In genomic region chr16:86998196-86999001, GRCh38 we compare ENCODE assay signal across 30 cellular contexts.
"Had no signal": no experiment of that assay in that cellular context is flagged by ENCODE, and none has a peak within 500 bp of the region (broad histone marks: within the 10 kb centered on the region; RNA-seq: fewer than 3 reads in every experiment).

No MANE protein-coding gene starts in this region.

- H3K36me3 ChIP-seq: SJSA1 had no signal

- H3K27me3 Mint-ChIP-seq: activated CD4-positive, alpha-beta T cell treated with anti-CD3 and anti-CD28 coated beads, Interleukin-2, amount 10 ng/mL, durations not matched to agents 24 days and 14 days had no signal

- H3K36me3 Mint-ChIP-seq: activated CD8-positive, alpha-beta memory T cell treated with anti-CD3 and anti-CD28 coated beads, Interleukin-2, amount 10 ng/mL, durations not matched to agents 7 days and 5 days; activated naive CD4-positive, alpha-beta T cell treated with anti-CD3 and anti-CD28 coated beads, Interleukin-2, amount 50 U/mL, for 24 hours; WTC11 had no signal

- H3K4me1 ChIP-seq: body of pancreas had no signal

- H3K27ac Mint-ChIP-seq: activated CD4-positive, alpha-beta T cell treated with anti-CD3 and anti-CD28 coated beads, Interleukin-2, amount 10 ng/mL, durations not matched to agents 24 days and 14 days; activated CD8-positive, alpha-beta memory T cell treated with anti-CD3 and anti-CD28 coated beads, Interleukin-2, amount 10 ng/mL, durations not matched to agents 7 days and 5 days; activated naive CD4-positive, alpha-beta T cell treated with anti-CD3 and anti-CD28 coated beads, Interleukin-2, amount 50 U/mL, for 24 hours; activated T-cell treated with anti-CD3 and anti-CD28 coated beads, Interleukin-2, amount 50 U/mL, for 24 hours; activated T-helper 1 cell treated with anti-CD3 and anti-CD28 coated beads, Interleukin-12 subunit alpha, Interleukin-12 subunit beta, Interleukin-2, Interleukin-4 antibody, amounts not matched to agents 30 ng/mL and 10 ng/mL and 1 ng/mL, durations not matched to agents 14 hours and 24 hours and 36 hours; T-helper 1 cell treated with Interleukin-12 subunit alpha and Interleukin-12 subunit beta and Interleukin-4 antibody, amounts not matched to agents 30 μg/mL and 1 μg/mL, for 36 hours; WTC11 had no signal

- DNase-seq: activated CD4-positive, alpha-beta T cell treated with anti-CD3 and anti-CD28 coated beads, Interleukin-2, amount 10 ng/mL, durations not matched to agents 24 days and 14 days; activated CD4-positive, alpha-beta T cell treated with anti-CD3 and anti-CD28 coated beads, Interleukin-2, amount 50 U/mL, for 48 hours; activated CD4-positive, CD25-positive, alpha-beta regulatory T cell treated with anti-CD3 and anti-CD28 coated beads, Interleukin-2, amount 50 U/mL, for 72 hours; activated CD8-positive, alpha-beta memory T cell treated with anti-CD3 and anti-CD28 coated beads, Interleukin-2, amount 10 ng/mL, durations not matched to agents 7 days and 5 days; activated effector memory CD4-positive, alpha-beta T cell treated with Interleukin-2 at 50 U/mL for 16 hours; activated naive CD4-positive, alpha-beta T cell; activated T-cell treated with anti-CD3 and anti-CD28 coated beads, Interleukin-2, amount 50 U/mL, for 24 hours; aorta; body of pancreas; Kasumi-1; KBM-7; NCI-H1105 treated with DMSO at 0.1 percent for 48 hours; NCI-H146; NCI-H187 treated with DMSO at 0.1 percent for 48 hours; NCI-H2107; NCI-H2171 treated with DMSO at 0.1 percent for 48 hours; NCI-H345; NCI-H510A; NCI-H526 treated with DMSO at 0.1 percent for 48 hours; NCI-H82; RPMI8226; SW 1271 had no signal

- H3K27me3 ChIP-seq: body of pancreas, SJSA1 had no signal

- H3K4me3 Mint-ChIP-seq: activated CD4-positive, alpha-beta T cell treated with anti-CD3 and anti-CD28 coated beads, Interleukin-2, amount 10 ng/mL, durations not matched to agents 24 days and 14 days; activated CD8-positive, alpha-beta memory T cell treated with anti-CD3 and anti-CD28 coated beads, Interleukin-2, amount 10 ng/mL, durations not matched to agents 7 days and 5 days; activated naive CD4-positive, alpha-beta T cell treated with anti-CD3 and anti-CD28 coated beads, Interleukin-2, amount 50 U/mL, for 24 hours; activated T-cell treated with anti-CD3 and anti-CD28 coated beads, Interleukin-2, amount 50 U/mL, for 24 hours; activated T-helper 1 cell treated with anti-CD3 and anti-CD28 coated beads, Interleukin-12 subunit alpha, Interleukin-12 subunit beta, Interleukin-2, Interleukin-4 antibody, amounts not matched to agents 30 ng/mL and 10 ng/mL and 1 ng/mL, durations not matched to agents 14 hours and 24 hours and 36 hours; central memory CD8-positive, alpha-beta T cell; T-helper 1 cell treated with Interleukin-12 subunit alpha and Interleukin-12 subunit beta and Interleukin-4 antibody, amounts not matched to agents 30 μg/mL and 1 μg/mL, for 36 hours; WTC11 had no signal

- H3K4me3 ChIP-seq: body of pancreas, SJSA1 had no signal

- ATAC-seq: activated CD8-positive, alpha-beta memory T cell treated with anti-CD3 and anti-CD28 coated beads, Interleukin-2, amount 10 ng/mL, durations not matched to agents 7 days and 5 days; body of pancreas; Right ventricle myocardium inferior; SK-N-SH treated with all-trans-retinoic acid at 6 μM for 48 hours; WTC11 had no signal

- H3K27ac ChIP-seq: body of pancreas, SJSA1 had no signal

- H3K9me3 Mint-ChIP-seq: activated naive CD4-positive, alpha-beta T cell treated with anti-CD3 and anti-CD28 coated beads, Interleukin-2, amount 50 U/mL, for 24 hours; activated T-cell treated with anti-CD3 and anti-CD28 coated beads, Interleukin-2, amount 50 U/mL, for 24 hours; central memory CD8-positive, alpha-beta T cell; T-helper 1 cell treated with Interleukin-12 subunit alpha and Interleukin-12 subunit beta and Interleukin-4 antibody, amounts not matched to agents 30 μg/mL and 1 μg/mL, for 36 hours; WTC11 had no signal

- H3K9me3 ChIP-seq: body of pancreas, SJSA1 had no signal

- H3K4me1 Mint-ChIP-seq: activated CD4-positive, alpha-beta T cell treated with anti-CD3 and anti-CD28 coated beads, Interleukin-2, amount 10 ng/mL, durations not matched to agents 24 days and 14 days; activated CD8-positive, alpha-beta memory T cell treated with anti-CD3 and anti-CD28 coated beads, Interleukin-2, amount 10 ng/mL, durations not matched to agents 7 days and 5 days; activated naive CD4-positive, alpha-beta T cell treated with anti-CD3 and anti-CD28 coated beads, Interleukin-2, amount 50 U/mL, for 24 hours; central memory CD8-positive, alpha-beta T cell had no signal
